ENCODE assay signal across 3 cellular contexts in the genomic region with DNA sequence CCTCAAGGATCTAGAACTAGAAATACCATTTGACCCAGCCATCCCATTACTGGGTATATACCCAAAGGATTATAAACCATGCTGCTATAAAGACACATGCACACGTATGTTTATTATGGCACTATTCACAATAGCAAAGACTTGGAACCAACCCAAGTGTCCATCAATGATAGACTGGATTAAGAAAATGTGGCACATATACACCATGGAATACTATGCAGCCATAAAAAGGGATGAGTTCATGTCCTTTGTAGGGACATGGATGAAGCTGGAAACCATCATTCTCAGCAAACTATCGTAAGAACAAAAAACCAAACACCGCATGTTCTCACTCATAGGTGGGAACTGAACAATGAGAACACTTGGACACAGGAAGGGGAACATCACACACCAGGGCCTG. TPM values are rescaled to one million over a fixed set of nuclear protein-coding genes. Genes with fewer than 3 reads are reported as not detected.
"Had no signal": no experiment of that assay in that cellular context is flagged by ENCODE, and none has a peak within 500 bp of the region (broad histone marks: within the 10 kb centered on the region; RNA-seq: fewer than 3 reads in every experiment).

No MANE protein-coding gene starts in this region.

RNA-seq across cellular contexts. Expression of a gene that starts 30.0 kb away (rescaled TPM):
- total RNA-seq: activated CD4-positive, alpha-beta T cell treated with anti-CD3 and anti-CD28 coated beads, Interleukin-2, amount 10 ng/mL, durations not matched to agents 24 days and 14 days; ascending aorta; cardiac septum had no signal
